8 cellular contexts compared by ENCODE assay signal in genomic region chr2:174606336-174606735, GRCh38. TPM values are rescaled to one million over a fixed set of nuclear protein-coding genes. Genes with fewer than 3 reads are reported as not detected.
DNase-seq lines count a peak whose midpoint lies in the region; ATAC-seq lines count a peak whose summit lies in the region.

No MANE protein-coding gene starts in this region.

- DNase-seq in activated T-cell treated with anti-CD3 and anti-CD28 coated beads, Interleukin-2, amount 50 U/mL, for 4 hours: peak; percentile 34
- DNase-seq in activated T-cell treated with anti-CD3 and anti-CD28 coated beads, Interleukin-2, amount 50 U/mL, for 1 hour: no peak
- DNase-seq in RPMI8226 (peak; percentile 61), GM19238 (ENCODE audit: insufficient read length, low spot score) (no peak)
- DNase-seq in effector memory CD8-positive, alpha-beta T cell: no peak

- H3K4me3 Mint-ChIP-seq in activated T-cell treated with anti-CD3 and anti-CD28 coated beads, Interleukin-2, amount 50 U/mL, for 4 hours: peak overlapping the region; percentile 28
- peak overlapping the region; percentile 41 to 72 for H3K4me3 Mint-ChIP-seq in effector memory CD8-positive, alpha-beta T cell
- H3K4me3 Mint-ChIP-seq in stimulated activated naive CD8-positive, alpha-beta T cell treated with anti-CD3 and anti-CD28 coated beads, Interleukin-15, Interleukin-2, amounts not matched to agents 100 ng/mL and 50 ng/mL, for 24 hours: no peak overlapping the region

- H3K9me3 Mint-ChIP-seq in activated T-cell treated with anti-CD3 and anti-CD28 coated beads, Interleukin-2, amount 50 U/mL, for 4 hours: no peaks in the 10 kb centered on the region
- H3K9me3 Mint-ChIP-seq in effector memory CD8-positive, alpha-beta T cell: no peaks in the 10 kb centered on the region
- no peaks in the 10 kb centered on the region for H3K9me3 Mint-ChIP-seq in stimulated activated naive CD8-positive, alpha-beta T cell treated with anti-CD3 and anti-CD28 coated beads, Interleukin-15, Interleukin-2, amounts not matched to agents 100 ng/mL and 50 ng/mL, for 24 hours

- peaks cover 8% of the 10 kb centered on the region for H3K36me3 Mint-ChIP-seq in activated T-cell treated with anti-CD3 and anti-CD28 coated beads, Interleukin-2, amount 50 U/mL, for 4 hours (ENCODE audit: insufficient read depth)
- H3K36me3 Mint-ChIP-seq in effector memory CD8-positive, alpha-beta T cell (ENCODE audit: insufficient read depth): peaks cover 33% of the 10 kb centered on the region
- peaks cover 58% of the 10 kb centered on the region for H3K36me3 Mint-ChIP-seq in stimulated activated naive CD8-positive, alpha-beta T cell treated with anti-CD3 and anti-CD28 coated beads, Interleukin-15, Interleukin-2, amounts not matched to agents 100 ng/mL and 50 ng/mL, for 24 hours (ENCODE audit: low read depth)

- peaks cover 83% of the 10 kb centered on the region for H3K4me1 Mint-ChIP-seq in activated T-cell treated with anti-CD3 and anti-CD28 coated beads, Interleukin-2, amount 50 U/mL, for 4 hours (ENCODE audit: low read depth)
- peaks cover 63 to 79% of the 10 kb centered on the region in 2 donors for H3K4me1 Mint-ChIP-seq in effector memory CD8-positive, alpha-beta T cell (ENCODE audit: low read depth in 2 of 2)
- H3K4me1 Mint-ChIP-seq in stimulated activated naive CD8-positive, alpha-beta T cell treated with anti-CD3 and anti-CD28 coated beads, Interleukin-15, Interleukin-2, amounts not matched to agents 100 ng/mL and 50 ng/mL, for 24 hours (ENCODE audit: low read depth): peaks cover 94% of the 10 kb centered on the region

- ATAC-seq in activated T-cell treated with anti-CD3 and anti-CD28 coated beads, Interleukin-2, amount 50 U/mL, for 4 hours: peak; percentile 32 to 40
- peak; percentile 54 for ATAC-seq in effector memory CD8-positive, alpha-beta T cell (replicated peaks)
- ATAC-seq in GM18519 (IDR thresholded peaks at IDR 0.05; ENCODE audit: low FRiP score, unreplicated experiment) (no peak), HG03108 (IDR thresholded peaks at IDR 0.05; ENCODE audit: unreplicated experiment) (no peak)

- H3K27ac Mint-ChIP-seq in effector memory CD8-positive, alpha-beta T cell: peak overlapping the region; percentile 89 to 94
- peak overlapping the region; percentile 93 for H3K27ac Mint-ChIP-seq in stimulated activated naive CD8-positive, alpha-beta T cell treated with anti-CD3 and anti-CD28 coated beads, Interleukin-15, Interleukin-2, amounts not matched to agents 100 ng/mL and 50 ng/mL, for 24 hours

- no peaks in the 10 kb centered on the region for H3K27me3 Mint-ChIP-seq in activated T-cell treated with anti-CD3 and anti-CD28 coated beads, Interleukin-2, amount 50 U/mL, for 4 hours (ENCODE audit: low read depth)
- no peaks in the 10 kb centered on the region for H3K27me3 Mint-ChIP-seq in effector memory CD8-positive, alpha-beta T cell
- H3K27me3 Mint-ChIP-seq in stimulated activated naive CD8-positive, alpha-beta T cell treated with anti-CD3 and anti-CD28 coated beads, Interleukin-15, Interleukin-2, amounts not matched to agents 100 ng/mL and 50 ng/mL, for 24 hours: no peaks in the 10 kb centered on the region

RNA-seq across cellular contexts. Expression of gene WIPF1, which starts 8.7 kb away (rescaled TPM):
- 100 to 1,000 TPM in 2 of 3 donors, 10 to 100 TPM in 1; 95.1 to 122 (median 101) TPM for total RNA-seq in activated T-cell treated with anti-CD3 and anti-CD28 coated beads, Interleukin-2, amount 50 U/mL, for 4 hours

Comparison
In these comparisons a context has a peak if more than half of its experiments do, and no peak if none do; other contexts are left out.
1. DNase-seq: peak in activated T-cell treated with anti-CD3 and anti-CD28 coated beads, Interleukin-2, amount 50 U/mL, for 4 hours (single experiment) and RPMI8226 (single experiment); none in activated T-cell treated with anti-CD3 and anti-CD28 coated beads, Interleukin-2, amount 50 U/mL, for 1 hour (single experiment), effector memory CD8-positive, alpha-beta T cell (0 of 3) and GM19238 (single experiment).
2. ATAC-seq: peak in activated T-cell treated with anti-CD3 and anti-CD28 coated beads, Interleukin-2, amount 50 U/mL, for 4 hours (2 of 2) and effector memory CD8-positive, alpha-beta T cell (single experiment); none in GM18519 (single experiment) and HG03108 (single experiment).